In genomic region chr7:22694597-22695207, GRCh38 we compare ENCODE assay signal across 15 cellular contexts. TPM values are rescaled to one million over a fixed set of nuclear protein-coding genes. Genes with fewer than 3 reads are reported as not detected.
A peak's percentile ranks its signal among the peaks of the same experiment; 100 is the strongest.
DNase-seq lines count a peak whose midpoint lies in the region; ATAC-seq, FAIRE-seq and TF ChIP-seq lines count a peak whose summit lies in the region.
"Had no signal": no experiment of that assay in that cellular context is flagged by ENCODE, and none has a peak within 500 bp of the region (broad histone marks: within the 10 kb centered on the region; RNA-seq: fewer than 3 reads in every experiment).

No MANE protein-coding gene starts in this region.

- no peak for TF ChIP-seq CTCF in thyroid gland (IDR thresholded peaks at IDR 0.05)

- TF ChIP-seq POLR2A in thyroid gland (IDR thresholded peaks at IDR 0.05): no peak

- no peaks in the 10 kb centered on the region for H3K9me3 ChIP-seq in thyroid gland
- H3K9me3 ChIP-seq: SJCRH30 had no signal

- no peaks in the 10 kb centered on the region for H3K36me3 Mint-ChIP-seq in stimulated activated effector memory CD8-positive, alpha-beta T cell treated with anti-CD3 and anti-CD28 coated beads, Interleukin-12 subunit alpha, Interleukin-12 subunit beta, amount 100 ng/mL, for 72 hours
- H3K36me3 Mint-ChIP-seq: immature natural killer cell had no signal

- H3K4me3 ChIP-seq in thyroid gland (replicated peaks in 1 of 3): no peak overlapping the region
- H3K4me3 ChIP-seq: SJCRH30 had no signal

- no peak overlapping the region for H3K27ac ChIP-seq in substantia nigra (ENCODE audit: low read depth, low read length, poor library complexity, severe bottlenecking)
- no peak overlapping the region for H3K27ac ChIP-seq in thyroid gland
- H3K27ac ChIP-seq: 22Rv1, SJCRH30 had no signal

- H3K27me3 ChIP-seq in thyroid gland: no peaks in the 10 kb centered on the region
- H3K27me3 ChIP-seq: SJCRH30 had no signal

- peaks cover 22% of the 10 kb centered on the region in 2 donors for H3K4me1 ChIP-seq in thyroid gland
- H3K4me1 ChIP-seq: SJCRH30 had no signal

- H3K4me1 Mint-ChIP-seq in stimulated activated effector memory CD8-positive, alpha-beta T cell treated with anti-CD3 and anti-CD28 coated beads, Interleukin-12 subunit alpha, Interleukin-12 subunit beta, amount 100 ng/mL, for 72 hours: peaks cover 32% of the 10 kb centered on the region
- H3K4me1 Mint-ChIP-seq: immature natural killer cell had no signal

- intact Hi-C loops in thyroid gland (cut with DNase I): no loop called here

- no peak overlapping the region for H3K4me3 Mint-ChIP-seq in stimulated activated effector memory CD8-positive, alpha-beta T cell treated with anti-CD3 and anti-CD28 coated beads, Interleukin-12 subunit alpha, Interleukin-12 subunit beta, amount 100 ng/mL, for 72 hours
- H3K4me3 Mint-ChIP-seq: immature natural killer cell had no signal

- no peaks in the 10 kb centered on the region for H3K36me3 ChIP-seq in thyroid gland
- H3K36me3 ChIP-seq: SJCRH30 had no signal

- peak; percentile 14 to 36 for ATAC-seq in activated CD4-positive, CD25-positive, alpha-beta regulatory T cell treated with anti-CD3 and anti-CD28 coated beads, Interleukin-2, amount 50 U/mL, for 24 hours
- ATAC-seq in HG02678 (IDR thresholded peaks at IDR 0.05; ENCODE audit: unreplicated experiment): peak; percentile 55
- ATAC-seq in stimulated activated effector memory CD8-positive, alpha-beta T cell treated with anti-CD3 and anti-CD28 coated beads, Interleukin-12 subunit alpha, Interleukin-12 subunit beta, amount 100 ng/mL, for 72 hours: peak; percentile 29

- FAIRE-seq in RCC 7860 (lab: Jason Lieb, UNC): peak; percentile 52

- no peak for DNase-seq in activated CD4-positive, CD25-positive, alpha-beta regulatory T cell (lab: John Stamatoyannopoulos, UW)
- peak; percentile 47 for DNase-seq in RCC 7860 (ENCODE audit: low spot score)
- DNase-seq in stimulated activated effector memory CD8-positive, alpha-beta T cell treated with anti-CD3 and anti-CD28 coated beads, Interleukin-12 subunit alpha, Interleukin-12 subunit beta, amount 100 ng/mL, for 72 hours (ENCODE audit: low spot score in 2 of 2): no peak
- no peak for DNase-seq in substantia nigra (lab: John Stamatoyannopoulos, UW)
- DNase-seq in thyroid gland: no peak
- DNase-seq in GOT3 (lab: John Stamatoyannopoulos, UW): no peak
- DNase-seq: erythroblast; immature natural killer cell; NCI-H510A; SJCRH30; stimulated activated CD4-positive, alpha-beta T cell treated with anti-CD3 and anti-CD28 coated beads, Interleukin-15, amount 100 ng/mL, for 24 hours; stimulated activated naive CD4-positive, alpha-beta T cell had no signal

- H3K9me3 Mint-ChIP-seq in stimulated activated effector memory CD8-positive, alpha-beta T cell treated with anti-CD3 and anti-CD28 coated beads, Interleukin-12 subunit alpha, Interleukin-12 subunit beta, amount 100 ng/mL, for 72 hours: peaks cover 7% of the 10 kb centered on the region
- H3K9me3 Mint-ChIP-seq: immature natural killer cell had no signal

- H3K27ac Mint-ChIP-seq in stimulated activated effector memory CD8-positive, alpha-beta T cell treated with anti-CD3 and anti-CD28 coated beads, Interleukin-12 subunit alpha, Interleukin-12 subunit beta, amount 100 ng/mL, for 72 hours: no peak overlapping the region
- H3K27ac Mint-ChIP-seq: immature natural killer cell had no signal

- 89 to 93% methylated on average over 5 of the region's 5 CpGs for WGBS in thyroid gland, 2 donors

RNA-seq across cellular contexts. Expression of gene IL6, which starts 32.3 kb away (rescaled TPM):
- 10 to 100 TPM in 1 of 4 donors, 1 to 10 TPM in 2, under 1 TPM in 1; 0.78 to 10.9 (median 3.7) TPM for total RNA-seq in thyroid gland
- total RNA-seq: SJCRH30 had no signal
